Comparison of ENCODE assay signal across 1 cellular context in genomic region chr5:151189151-151189550, GRCh38.
A peak's percentile ranks its signal among the peaks of the same experiment; 100 is the strongest.
TF ChIP-seq lines count a peak whose summit lies in the region.

No MANE protein-coding gene starts in this region.

TF ChIP-seq in K562, 482 proteins besides CTCF, POLR2A, EP300 and RAD21:
- peak; percentile 61 for TF ChIP-seq ZNF280A (IDR thresholded peaks at IDR 0.05; ENCODE audit: low read depth, partially characterized antibody)
- TF ChIP-seq MIER1 (IDR thresholded peaks at IDR 0.05; ENCODE audit: low read depth) = no peak
- peak; percentile 78; the same call in 1 of the 2 replicates for TF ChIP-seq TRIM28 (IDR thresholded peaks at IDR 0.05)
- TF ChIP-seq CBX3 (IDR thresholded peaks at IDR 0.05; ENCODE audit: borderline replicate concordance in 1 of 2, low read length in 2 of 2) = 0 out of 3 replicates have a peak, but pooled peaks of 1 of the 2 experiments have one; percentile 20
- TF ChIP-seq TRIM24 (IDR thresholded peaks at IDR 0.05) = peak; percentile 29 to 32; a peak in 1 of 4 replicates
- no peak for TF ChIP-seq SPI1 (IDR thresholded peaks at IDR 0.05; ENCODE audit: borderline replicate concordance, low read depth, low read length)
